In the genomic region with DNA sequence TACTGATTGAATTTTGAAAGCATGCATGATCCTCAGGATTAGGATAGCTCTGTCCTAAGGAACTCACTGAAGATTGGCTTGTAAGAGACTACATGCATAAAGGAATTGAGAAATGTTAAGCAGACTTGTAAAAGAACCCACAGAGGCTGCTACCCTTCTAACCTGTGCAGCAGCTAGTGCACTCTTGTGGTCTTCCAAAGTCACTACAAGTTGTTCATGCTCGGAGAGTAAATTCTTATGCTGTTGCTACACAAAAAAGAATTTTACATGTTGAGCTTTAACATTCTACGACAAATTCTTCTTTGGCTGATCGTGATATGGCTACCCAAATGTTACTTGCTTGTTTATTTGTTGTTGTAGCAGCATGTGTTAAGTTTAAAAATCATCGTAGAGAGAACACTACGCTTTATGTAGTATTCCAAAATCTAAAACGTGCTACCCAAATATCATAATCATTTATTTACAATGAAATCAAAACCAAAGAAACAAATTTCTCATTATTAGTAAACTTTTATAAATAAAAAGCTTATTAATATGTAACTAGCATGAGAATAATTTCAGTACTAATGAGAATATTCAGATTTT, we compare ENCODE assay signal across 8 cellular contexts. TPM values are rescaled to one million over a fixed set of nuclear protein-coding genes. Genes with fewer than 3 reads are reported as not detected.
DNase-seq lines count a peak whose midpoint lies in the region; ATAC-seq and TF ChIP-seq lines count a peak whose summit lies in the region.

No MANE protein-coding gene starts in this region.

- no peak overlapping the region for H3K9ac ChIP-seq in colonic mucosa (ENCODE audit: low read depth in 2 of 2, low read length in 2 of 2)

- H3K36me3 ChIP-seq in colonic mucosa = peaks cover 3% of the 10 kb centered on the region

- peaks cover 27% of the 10 kb centered on the region for H3K36me3 Mint-ChIP-seq in mesothelial cell of epicardium
- no peaks in the 10 kb centered on the region for H3K36me3 Mint-ChIP-seq in T-helper 2 cell treated with Interferon-gamma antibody and Interleukin-4, amounts not matched to agents 5 μg/mL and 100 μg/mL, for 36 hours (ENCODE audit: low read depth)

- TF ChIP-seq CTCF in colonic mucosa (IDR thresholded peaks at IDR 0.05) (peak; percentile 45), mesothelial cell of epicardium (IDR thresholded peaks at IDR 0.05; ENCODE audit: unreplicated experiment) (peak; percentile 55)

- H3K4me3 Mint-ChIP-seq in mesothelial cell of epicardium = no peak overlapping the region
- H3K4me3 Mint-ChIP-seq in T-helper 2 cell treated with Interferon-gamma antibody and Interleukin-4, amounts not matched to agents 5 μg/mL and 100 μg/mL, for 36 hours = no peak overlapping the region

- H3K27ac Mint-ChIP-seq in mesothelial cell of epicardium = no peak overlapping the region
- no peak overlapping the region for H3K27ac Mint-ChIP-seq in T-helper 2 cell treated with Interferon-gamma antibody and Interleukin-4, amounts not matched to agents 5 μg/mL and 100 μg/mL, for 36 hours

- H3K4me1 ChIP-seq in colonic mucosa = no peaks in the 10 kb centered on the region

- no peaks in the 10 kb centered on the region for H3K9me3 Mint-ChIP-seq in mesothelial cell of epicardium
- H3K9me3 Mint-ChIP-seq in T-helper 2 cell treated with Interferon-gamma antibody and Interleukin-4, amounts not matched to agents 5 μg/mL and 100 μg/mL, for 36 hours = no peaks in the 10 kb centered on the region

- no peak overlapping the region for H3K27ac ChIP-seq in colonic mucosa

- intact Hi-C loops in colonic mucosa (cut with DNase I) = loop anchor here (10.0 kb wide), 1 partner anchor 306 kb away; the partner anchor contains the start of genes PDCD10 and SERPINI1

- ATAC-seq in GM21447 (IDR thresholded peaks at IDR 0.05; ENCODE audit: unreplicated experiment) = peak; percentile 80

- no peaks in the 10 kb centered on the region for H3K27me3 Mint-ChIP-seq in mesothelial cell of epicardium (ENCODE audit: low read depth)
- no peaks in the 10 kb centered on the region for H3K27me3 Mint-ChIP-seq in T-helper 2 cell treated with Interferon-gamma antibody and Interleukin-4, amounts not matched to agents 5 μg/mL and 100 μg/mL, for 36 hours (ENCODE audit: low read depth)

- DNase-seq in EL = peak; percentile 37
- peak; percentile 63 for DNase-seq in HT1080 (ENCODE audit: low read depth)
- DNase-seq in NOMO-1 treated with dmso at 0.1 percent for 144 hours (lab: John Stamatoyannopoulos, UW; ENCODE audit: unreplicated experiment) = peak; percentile 37
- DNase-seq in colonic mucosa = no peak
- DNase-seq in mesothelial cell of epicardium (ENCODE audit: low spot score in 2 of 2, unreplicated experiment in 2 of 2) = no peak
- no peak for DNase-seq in T-helper 2 cell treated with Interferon-gamma antibody and Interleukin-4, amounts not matched to agents 5 μg/mL and 100 μg/mL, for 36 hours (ENCODE audit: low spot score)
- no peak for DNase-seq in mucosa of gallbladder (ENCODE audit: low spot score)

- no peaks in the 10 kb centered on the region for H3K9me3 ChIP-seq in colonic mucosa

- no peak overlapping the region for H3K4me3 ChIP-seq in colonic mucosa

- peaks cover 25% of the 10 kb centered on the region for H3K4me1 Mint-ChIP-seq in mesothelial cell of epicardium
- H3K4me1 Mint-ChIP-seq in T-helper 2 cell treated with Interferon-gamma antibody and Interleukin-4, amounts not matched to agents 5 μg/mL and 100 μg/mL, for 36 hours (ENCODE audit: low read depth) = no peaks in the 10 kb centered on the region

- no peaks in the 10 kb centered on the region for H3K27me3 ChIP-seq in colonic mucosa

RNA-seq across cellular contexts. Expression of gene GOLIM4, which starts 55.0 kb away (rescaled TPM):
- total RNA-seq in HT1080 (2014; rRNA removed; shearing (Covaris generic)) = 65.0 and 71.6 TPM in 2 replicates
- 19.7 and 21.6 TPM in 2 replicates for polyA plus RNA-seq in HT1080 (2015; cell fraction: cytosol; rRNA removed)
- 16.6 and 17.8 TPM in 2 replicates for polyA plus RNA-seq in HT1080 (2015; cell fraction: nucleus; rRNA removed)
- total RNA-seq in colonic mucosa (10 to 100 TPM; 73.8 to 79.4 TPM), mesothelial cell of epicardium (88.0 to 93.7 TPM (median 90.7 TPM) in 3 replicates), mucosa of gallbladder (76.6 TPM)

Comparison
In these comparisons a context has a peak if more than half of its experiments do, and no peak if none do; other contexts are left out.
1. DNase-seq: peak in EL (single experiment), HT1080 (single experiment) and NOMO-1 treated with dmso at 0.1 percent for 144 hours (single experiment); none in colonic mucosa (single experiment), mesothelial cell of epicardium (0 of 2), T-helper 2 cell treated with Interferon-gamma antibody and Interleukin-4, amounts not matched to agents 5 μg/mL and 100 μg/mL, for 36 hours (single experiment) and mucosa of gallbladder (single experiment).